20 cellular contexts compared by ENCODE assay signal in the genomic region with DNA sequence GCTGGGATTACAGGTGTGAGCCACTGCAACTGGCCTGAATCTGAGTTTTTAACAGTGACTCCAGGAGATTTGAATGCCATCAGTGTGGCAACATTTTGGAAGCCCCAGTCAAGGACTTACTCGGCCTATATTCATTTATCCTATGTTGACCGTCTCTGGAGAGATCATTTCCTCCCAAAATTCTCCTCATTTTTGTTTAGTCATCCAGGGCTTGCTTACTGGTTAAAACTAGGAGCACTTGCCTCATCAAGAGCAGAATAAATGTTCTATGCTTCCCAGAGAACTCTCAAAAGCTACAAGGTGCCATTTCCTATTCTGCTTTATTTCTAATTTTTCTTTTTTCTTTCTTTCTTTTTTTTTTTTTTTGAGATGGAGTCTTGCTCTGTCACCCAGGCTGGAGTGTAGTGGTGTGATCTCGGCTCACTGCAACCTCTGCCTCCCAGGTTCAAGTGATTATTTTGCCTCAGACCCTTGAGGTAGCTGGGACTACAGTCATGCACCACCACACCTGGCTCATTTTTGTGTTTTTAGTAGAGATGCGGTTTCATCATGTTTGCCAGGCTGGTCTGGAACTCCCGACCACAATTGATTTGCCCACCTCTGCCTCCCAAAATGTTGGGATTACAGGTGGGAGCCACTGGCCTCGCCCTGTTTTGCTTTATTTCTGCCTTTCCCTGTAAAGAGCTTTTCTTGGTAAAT.
"Had no signal": no experiment of that assay in that cellular context is flagged by ENCODE, and none has a peak within 500 bp of the region (broad histone marks: within the 10 kb centered on the region; RNA-seq: fewer than 3 reads in every experiment).

No MANE protein-coding gene starts in this region.

- H3K36me3 ChIP-seq: esophagus muscularis mucosa, right atrium auricular region, upper lobe of left lung had no signal

- H3K9me3 Mint-ChIP-seq: activated T-helper 17 cell treated with anti-CD3 and anti-CD28 coated beads, Interleukin-2, amount 50 U/mL, for 72 hours had no signal

- H3K27ac Mint-ChIP-seq: activated naive CD4-positive, alpha-beta T cell treated with anti-CD3 and anti-CD28 coated beads for 36 hours; activated T-helper 17 cell treated with anti-CD3 and anti-CD28 coated beads, Interleukin-2, amount 50 U/mL, for 72 hours; stimulated activated naive B cell treated with anti-CD40 and anti-IgM and Interleukin-4, amounts not matched to agents 10 μg/mL and 1 μg/mL and 100 μg/mL, for 72 hours had no signal

- DNase-seq: activated CD4-positive, alpha-beta T cell treated with anti-CD3 and anti-CD28 coated beads for 1 hour; activated CD4-positive, alpha-beta T cell treated with anti-CD3 and anti-CD28 coated beads, Interleukin-2, amount 50 U/mL, for 48 hours; activated naive CD4-positive, alpha-beta T cell treated with anti-CD3 and anti-CD28 coated beads for 36 hours; dorsolateral prefrontal cortex; hypothalamus; kidney; left ventricle myocardium superior; naive thymus-derived CD8-positive, alpha-beta T cell; posterior cingulate gyrus; stimulated activated CD4-positive, alpha-beta T cell treated with anti-CD3 and anti-CD28 coated beads, Interleukin-15, amount 100 ng/mL, for 24 hours; stimulated activated CD4-positive, alpha-beta T cell treated with anti-CD3 and anti-CD28 coated beads, Interleukin-4, amount 100 ng/mL, for 1 hour; stimulated activated naive B cell treated with anti-CD40 and anti-IgM and Interleukin-4, amounts not matched to agents 10 μg/mL and 1 μg/mL and 100 μg/mL, for 72 hours; T-helper 1 cell; upper lobe of left lung had no signal

- H3K36me3 Mint-ChIP-seq: naive thymus-derived CD8-positive, alpha-beta T cell had no signal

- ATAC-seq: activated T-helper 17 cell treated with anti-CD3 and anti-CD28 coated beads, Interleukin-2, amount 50 U/mL, for 72 hours; left ventricle myocardium superior; naive thymus-derived CD8-positive, alpha-beta T cell; stimulated activated naive B cell treated with anti-CD40 and anti-IgM and Interleukin-4, amounts not matched to agents 10 μg/mL and 1 μg/mL and 100 μg/mL, for 72 hours had no signal

- H3K27ac ChIP-seq: dorsolateral prefrontal cortex, esophagus muscularis mucosa, right atrium auricular region, skin epidermis, upper lobe of left lung had no signal

- FAIRE-seq: astrocyte, bronchial epithelial cell, kidney had no signal

- H3K27me3 ChIP-seq: dorsolateral prefrontal cortex, esophagus muscularis mucosa, right atrium auricular region, upper lobe of left lung had no signal

- H3K9me3 ChIP-seq: esophagus muscularis mucosa, right atrium auricular region, upper lobe of left lung had no signal

- H3K4me3 Mint-ChIP-seq: activated naive CD4-positive, alpha-beta T cell treated with anti-CD3 and anti-CD28 coated beads for 36 hours; activated T-helper 17 cell treated with anti-CD3 and anti-CD28 coated beads, Interleukin-2, amount 50 U/mL, for 72 hours; naive thymus-derived CD8-positive, alpha-beta T cell; stimulated activated naive B cell treated with anti-CD40 and anti-IgM and Interleukin-4, amounts not matched to agents 10 μg/mL and 1 μg/mL and 100 μg/mL, for 72 hours had no signal

- H3K27me3 Mint-ChIP-seq: activated T-helper 17 cell treated with anti-CD3 and anti-CD28 coated beads, Interleukin-2, amount 50 U/mL, for 72 hours had no signal

- H3K4me3 ChIP-seq: dorsolateral prefrontal cortex, esophagus muscularis mucosa, right atrium auricular region, skin epidermis, upper lobe of left lung had no signal
